In the genomic region with DNA sequence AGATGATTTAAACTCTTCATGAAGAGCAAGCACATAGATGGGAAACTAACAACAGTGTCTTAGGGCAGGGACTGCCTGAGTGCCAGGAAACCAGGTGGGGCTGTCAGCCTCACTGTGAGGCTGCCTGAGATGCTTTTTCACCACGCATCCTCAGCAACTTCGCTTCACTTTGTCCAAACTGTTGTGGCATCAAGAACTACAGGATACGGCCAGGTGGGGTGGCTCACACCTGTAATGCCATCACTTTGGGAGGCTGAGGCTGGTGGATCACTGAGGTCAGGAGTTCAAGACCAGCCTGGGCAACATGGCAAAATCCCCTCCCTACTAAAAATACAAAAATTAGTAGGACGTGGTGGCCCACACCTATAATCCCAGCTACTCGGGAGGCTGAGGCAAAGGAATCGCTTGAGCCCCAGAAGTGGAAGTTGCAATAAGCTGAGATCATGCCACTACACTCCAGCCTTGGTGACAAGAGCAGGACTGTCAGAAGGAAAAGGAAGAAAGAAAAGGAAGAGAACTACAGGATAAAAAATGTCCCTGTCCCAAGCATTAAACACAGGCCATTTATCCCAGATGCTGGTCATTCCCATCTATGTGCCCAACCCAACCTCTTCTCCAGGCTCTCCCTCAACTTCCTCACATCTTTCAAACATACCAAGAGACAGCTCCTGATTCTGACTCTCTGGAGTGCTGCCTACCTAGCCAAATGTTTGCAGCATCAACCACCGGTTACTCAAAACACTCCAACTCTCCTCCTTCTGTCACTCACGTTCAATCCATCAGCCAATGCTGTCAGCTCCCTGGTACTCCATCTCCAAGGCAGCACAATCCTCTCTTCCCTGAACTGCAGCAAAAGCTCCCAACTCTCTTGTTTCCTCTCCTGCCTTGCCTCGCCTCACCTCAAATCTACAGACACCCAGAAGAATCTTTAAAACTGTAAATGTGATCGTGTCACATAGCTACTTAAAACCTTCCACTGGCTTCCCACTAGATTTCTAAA, we compare ENCODE assay signal across 8 cellular contexts. TPM values are rescaled to one million over a fixed set of nuclear protein-coding genes. Genes with fewer than 3 reads are reported as not detected.
DNase-seq lines count a peak whose midpoint lies in the region; ATAC-seq lines count a peak whose summit lies in the region.

No MANE protein-coding gene starts in this region.

- no peaks in the 10 kb centered on the region for H3K27me3 Mint-ChIP-seq in activated T-cell treated with anti-CD3 and anti-CD28 coated beads, Interleukin-2, amount 50 U/mL, for 24 hours
- no peaks in the 10 kb centered on the region for H3K27me3 Mint-ChIP-seq in activated T-helper 17 cell treated with anti-CD3 and anti-CD28 coated beads, Interleukin-2, amount 50 U/mL, for 72 hours

- H3K36me3 ChIP-seq in thymus (ENCODE audit: control insufficient read depth, insufficient read depth) = peaks cover 29% of the 10 kb centered on the region

- H3K27ac ChIP-seq in thymus (ENCODE audit: low read depth) = no peak overlapping the region

- H3K9me3 ChIP-seq in thymus (ENCODE audit: control insufficient read depth) = no peaks in the 10 kb centered on the region

- DNase-seq in activated T-cell treated with anti-CD3 and anti-CD28 coated beads, Interleukin-2, amount 50 U/mL, for 24 hours = peak; percentile 27
- no peak for DNase-seq in activated T-cell treated with anti-CD3 and anti-CD28 coated beads, Interleukin-2, amount 50 U/mL, for 1 hour
- DNase-seq in islet precursor cell = peak; percentile 37
- no peak for DNase-seq in SW480 (ENCODE audit: low spot score)

- WGBS in thymus = 65% methylated on average over 10 of the region's 10 CpGs

- H3K4me1 ChIP-seq in thymus (ENCODE audit: control insufficient read depth, insufficient read depth, low read length) = peaks cover 21% of the 10 kb centered on the region

- H3K27me3 ChIP-seq in thymus (ENCODE audit: control insufficient read depth, insufficient read depth) = no peaks in the 10 kb centered on the region

- peak overlapping the region; percentile 88 for H3K27ac Mint-ChIP-seq in activated T-cell treated with anti-CD3 and anti-CD28 coated beads, Interleukin-2, amount 50 U/mL, for 24 hours
- H3K27ac Mint-ChIP-seq in activated T-helper 17 cell treated with anti-CD3 and anti-CD28 coated beads, Interleukin-2, amount 50 U/mL, for 72 hours = peak overlapping the region; percentile 85

- ATAC-seq in activated T-helper 17 cell treated with anti-CD3 and anti-CD28 coated beads, Interleukin-2, amount 50 U/mL, for 72 hours (replicated peaks) = no peak
- ATAC-seq in HG02885 (IDR thresholded peaks at IDR 0.05; ENCODE audit: poor library complexity, unreplicated experiment) (no peak), GM18511 (IDR thresholded peaks at IDR 0.05; ENCODE audit: unreplicated experiment) (no peak)

- peak overlapping the region; percentile 87 for H3K4me3 Mint-ChIP-seq in activated T-cell treated with anti-CD3 and anti-CD28 coated beads, Interleukin-2, amount 50 U/mL, for 24 hours
- peak overlapping the region; percentile 96 for H3K4me3 Mint-ChIP-seq in activated T-helper 17 cell treated with anti-CD3 and anti-CD28 coated beads, Interleukin-2, amount 50 U/mL, for 72 hours

- H3K4me3 ChIP-seq in thymus (ENCODE audit: low read length) = peak overlapping the region; percentile 90

- peaks cover 49% of the 10 kb centered on the region for H3K4me1 Mint-ChIP-seq in activated T-cell treated with anti-CD3 and anti-CD28 coated beads, Interleukin-2, amount 50 U/mL, for 24 hours (ENCODE audit: low read depth)
- peaks cover 14% of the 10 kb centered on the region for H3K4me1 Mint-ChIP-seq in activated T-helper 17 cell treated with anti-CD3 and anti-CD28 coated beads, Interleukin-2, amount 50 U/mL, for 72 hours

- H3K36me3 Mint-ChIP-seq in activated T-cell treated with anti-CD3 and anti-CD28 coated beads, Interleukin-2, amount 50 U/mL, for 24 hours (ENCODE audit: low read depth) = peaks cover 73% of the 10 kb centered on the region
- H3K36me3 Mint-ChIP-seq in activated T-helper 17 cell treated with anti-CD3 and anti-CD28 coated beads, Interleukin-2, amount 50 U/mL, for 72 hours (ENCODE audit: low read depth) = peaks cover 70% of the 10 kb centered on the region

- no peaks in the 10 kb centered on the region for H3K9me3 Mint-ChIP-seq in activated T-cell treated with anti-CD3 and anti-CD28 coated beads, Interleukin-2, amount 50 U/mL, for 24 hours
- no peaks in the 10 kb centered on the region for H3K9me3 Mint-ChIP-seq in activated T-helper 17 cell treated with anti-CD3 and anti-CD28 coated beads, Interleukin-2, amount 50 U/mL, for 72 hours

RNA-seq across cellular contexts. Expression of a gene that starts 1.6 kb away (rescaled TPM):
- total RNA-seq in activated T-helper 17 cell treated with anti-CD3 and anti-CD28 coated beads, Interleukin-2, amount 50 U/mL, for 72 hours = 100 to 1,000 TPM; 141 to 182 TPM
- 76.3 TPM for polyA plus RNA-seq in thymus

RNA-seq across cellular contexts. Expression of a gene that starts 24.5 kb away (rescaled TPM):
- total RNA-seq in activated T-helper 17 cell treated with anti-CD3 and anti-CD28 coated beads, Interleukin-2, amount 50 U/mL, for 72 hours = not detected
- polyA plus RNA-seq in thymus = 1.7 TPM

RNA-seq across cellular contexts. Expression of a gene that starts 44.0 kb away (rescaled TPM):
- 10 to 100 TPM; 15.0 to 33.0 TPM for total RNA-seq in activated T-helper 17 cell treated with anti-CD3 and anti-CD28 coated beads, Interleukin-2, amount 50 U/mL, for 72 hours
- 56.4 TPM for polyA plus RNA-seq in thymus

Comparison
In these comparisons a context has a peak if more than half of its experiments do, and no peak if none do; other contexts are left out.
1. DNase-seq: peak in activated T-cell treated with anti-CD3 and anti-CD28 coated beads, Interleukin-2, amount 50 U/mL, for 24 hours (single experiment) and islet precursor cell (single experiment); none in activated T-cell treated with anti-CD3 and anti-CD28 coated beads, Interleukin-2, amount 50 U/mL, for 1 hour (single experiment) and SW480 (single experiment).